ENCODE assay signal across 20 cellular contexts in the genomic region with DNA sequence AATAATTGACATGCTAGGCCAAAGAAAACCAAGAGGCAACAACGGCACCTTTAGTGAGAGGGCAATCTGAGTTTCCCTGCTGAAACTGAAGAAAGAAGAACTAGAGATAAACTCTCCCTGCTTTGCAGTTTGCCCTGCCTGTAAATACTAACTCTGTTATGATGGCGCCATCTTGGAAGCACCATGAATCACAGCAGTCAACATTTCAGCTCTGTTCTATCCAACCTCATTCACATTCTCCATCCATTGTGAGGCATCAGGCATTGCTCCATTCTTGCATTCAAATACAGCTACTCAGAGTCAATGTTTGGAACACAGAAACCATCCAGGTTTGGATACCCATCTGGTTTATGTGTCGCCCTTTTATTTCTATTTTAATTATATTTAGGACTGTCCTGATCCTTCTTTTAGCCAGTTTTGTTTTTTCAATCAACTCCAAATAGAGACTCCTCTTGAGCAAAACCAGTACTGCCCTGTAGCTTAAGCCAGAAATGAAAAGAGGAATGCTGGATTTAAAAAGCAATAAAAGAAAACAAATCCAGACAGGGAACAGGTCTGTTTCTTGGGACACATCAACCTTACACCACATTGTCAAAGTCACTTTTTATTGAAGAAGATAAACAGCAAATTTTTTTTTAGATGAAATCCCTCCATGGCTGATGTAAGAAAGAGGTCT. TPM values are rescaled to one million over a fixed set of nuclear protein-coding genes. Genes with fewer than 3 reads are reported as not detected.
DNase-seq lines count a peak whose midpoint lies in the region; ATAC-seq, FAIRE-seq and TF ChIP-seq lines count a peak whose summit lies in the region.
"Had no signal": no experiment of that assay in that cellular context is flagged by ENCODE, and none has a peak within 500 bp of the region (broad histone marks: within the 10 kb centered on the region; RNA-seq: fewer than 3 reads in every experiment).

No MANE protein-coding gene starts in this region.

- intact Hi-C loops in A673 (cut with micrococcal nuclease; ENCODE audit: unreplicated experiment) = no loop called here

- peaks cover 3% of the 10 kb centered on the region for H3K27me3 Mint-ChIP-seq in activated T-cell treated with anti-CD3 and anti-CD28 coated beads, Interleukin-2, amount 50 U/mL, for 24 hours

- FAIRE-seq in HTR-8/SVneo (lab: Jason Lieb, UNC) = peak; percentile 94
- FAIRE-seq: K562 had no signal

- H3K4me1 ChIP-seq in muscle layer of colon (ENCODE audit: insufficient read depth, low read length) = peaks cover 37% of the 10 kb centered on the region
- H3K4me1 ChIP-seq in skeletal muscle tissue (ENCODE audit: control insufficient read depth in 3 of 3, insufficient read depth in 3 of 3, low read length in 3 of 3) = peaks cover 18 to 36% (median 25%) of the 10 kb centered on the region in 3 donors
- H3K4me1 ChIP-seq in A673 (ENCODE audit: insufficient read depth, low read length, poor library complexity, severe bottlenecking) = no peaks in the 10 kb centered on the region
- H3K4me1 ChIP-seq: SJCRH30 had no signal

- no peak overlapping the region for H3K27ac Mint-ChIP-seq in activated T-cell treated with anti-CD3 and anti-CD28 coated beads, Interleukin-2, amount 50 U/mL, for 24 hours

- BruUV-seq in A673 (replicated peaks; lab: Mats Ljungman, UMichigan) = no TSS peak

- H3K4me3 ChIP-seq in muscle layer of colon (ENCODE audit: low read depth in 1 of 2, low read length in 2 of 2) (no peak overlapping the region), skeletal muscle tissue (ENCODE audit: low read length in 3 of 3) (no peak overlapping the region), A673 (ENCODE audit: low read depth, low read length, poor library complexity, severe bottlenecking) (no peak overlapping the region)
- H3K4me3 ChIP-seq: GM23248, K562, SJCRH30 had no signal

- H3K9me3 Mint-ChIP-seq in activated T-cell treated with anti-CD3 and anti-CD28 coated beads, Interleukin-2, amount 50 U/mL, for 24 hours = no peaks in the 10 kb centered on the region

- H3K9ac ChIP-seq in muscle layer of colon (ENCODE audit: low read length) = no peak overlapping the region
- H3K9ac ChIP-seq in skeletal muscle tissue (ENCODE audit: low read depth in 1 of 3, low read length in 3 of 3) = no peak overlapping the region
- H3K9ac ChIP-seq: GM23248 had no signal

- no peak overlapping the region for H3K4me3 Mint-ChIP-seq in activated T-cell treated with anti-CD3 and anti-CD28 coated beads, Interleukin-2, amount 50 U/mL, for 24 hours

- CTCF ChIA-PET in A673 (lab: Charles Lee) = no interaction called here

- POLR2A ChIA-PET in A673 (lab: Charles Lee; ENCODE audit: low non-redundant PET) = no interaction called here

- peaks cover 13% of the 10 kb centered on the region for H3K4me1 Mint-ChIP-seq in activated T-cell treated with anti-CD3 and anti-CD28 coated beads, Interleukin-2, amount 50 U/mL, for 24 hours (ENCODE audit: low read depth)

- H3K27me3 ChIP-seq in muscle layer of colon (ENCODE audit: control insufficient read depth in 1 of 2, insufficient read depth in 2 of 2, low read length in 2 of 2) = no peaks in the 10 kb centered on the region
- H3K27me3 ChIP-seq in skeletal muscle tissue (ENCODE audit: control insufficient read depth in 3 of 3, insufficient read depth in 3 of 3, low read length in 3 of 3) = no peaks in the 10 kb centered on the region
- H3K27me3 ChIP-seq in A673 (replicated peaks; ENCODE audit: insufficient read depth, low read depth, low read length, poor library complexity) = no peaks in the 10 kb centered on the region
- H3K27me3 ChIP-seq: SJCRH30 had no signal

- ATAC-seq in GM18502 (IDR thresholded peaks at IDR 0.05; ENCODE audit: poor library complexity, unreplicated experiment) = no peak
- ATAC-seq: HCT116, K562 had no signal

- H3K9me3 ChIP-seq in muscle layer of colon (ENCODE audit: low read length) = no peaks in the 10 kb centered on the region
- H3K9me3 ChIP-seq in skeletal muscle tissue (ENCODE audit: control insufficient read depth in 3 of 3, low read length in 3 of 3) = no peaks in the 10 kb centered on the region
- no peaks in the 10 kb centered on the region for H3K9me3 ChIP-seq in A673 (ENCODE audit: low read depth, low read length, poor library complexity, severe bottlenecking)
- H3K9me3 ChIP-seq: SJCRH30 had no signal

- no peaks in the 10 kb centered on the region for H3K36me3 Mint-ChIP-seq in activated T-cell treated with anti-CD3 and anti-CD28 coated beads, Interleukin-2, amount 50 U/mL, for 24 hours (ENCODE audit: low read depth)

- 0 out of 2 replicates have a peak overlapping the region, but pooled peaks have one; percentile 5 for H3K27ac ChIP-seq in VCaP
- peak overlapping the region; percentile 57 for H3K27ac ChIP-seq in muscle layer of colon (ENCODE audit: low read depth, low read length)
- peak overlapping the region; percentile 9 for H3K27ac ChIP-seq in skeletal muscle tissue (ENCODE audit: low read depth, low read length)
- H3K27ac ChIP-seq in A673 (ENCODE audit: low read depth, low read length, poor library complexity, severe bottlenecking) = no peak overlapping the region
- H3K27ac ChIP-seq: C4-2B, GM23248, SJCRH30 had no signal

- TF ChIP-seq CTCF in VCaP (conservative IDR thresholded peaks at IDR 0.05) = no peak
- no peak for TF ChIP-seq CTCF in A673 (conservative IDR thresholded peaks at IDR 0.05; ENCODE audit: low read depth, low read length)

- H3K36me3 ChIP-seq in muscle layer of colon (ENCODE audit: insufficient read depth, low read length) (no peaks in the 10 kb centered on the region), skeletal muscle tissue (ENCODE audit: control insufficient read depth in 3 of 3, insufficient read depth in 3 of 3, low read length in 3 of 3) (no peaks in the 10 kb centered on the region), A673 (ENCODE audit: insufficient read depth, low read length, poor library complexity, severe bottlenecking) (no peaks in the 10 kb centered on the region)
- H3K36me3 ChIP-seq: SJCRH30 had no signal

- DNase-seq in HTR-8/SVneo (ENCODE audit: insufficient read length, low spot score) (no peak), A673 (ENCODE audit: low spot score) (no peak)
- no peak for DNase-seq in activated CD4-positive, alpha-beta T cell treated with anti-CD3 and anti-CD28 coated beads for 48 hours
- DNase-seq in activated T-cell treated with anti-CD3 and anti-CD28 coated beads, Interleukin-2, amount 50 U/mL, for 24 hours = no peak
- DNase-seq: AML-193, DMS79 treated with DMSO at 0.1 percent for 48 hours, GM23248, NCI-H1694 treated with DMSO at 0.1 percent for 48 hours, NCI-H2107, NCI-H510A, NCI-H774, SJCRH30, SW 1271 had no signal

RNA-seq across cellular contexts. Expression of gene PPM1A, which starts 33.4 kb away (rescaled TPM):
- total RNA-seq in skeletal muscle tissue (36.0 TPM), A673 (2021) (52.3 and 54.5 TPM in 2 replicates)

RNA-seq across cellular contexts. Expression of gene DHRS7, which starts 50.5 kb away (rescaled TPM):
- total RNA-seq in skeletal muscle tissue (139 TPM), A673 (2021) (16.3 and 17.9 TPM in 2 replicates)
